23 cellular contexts compared by ENCODE assay signal in genomic region chr2:34734042-34734441, GRCh38.
DNase-seq lines count a peak whose midpoint lies in the region; ATAC-seq lines count a peak whose summit lies in the region.
"Had no signal": no experiment of that assay in that cellular context is flagged by ENCODE, and none has a peak within 500 bp of the region (broad histone marks: within the 10 kb centered on the region; RNA-seq: fewer than 3 reads in every experiment).

No MANE protein-coding gene starts in this region.

- H3K36me3 ChIP-seq in HUES6 (ENCODE audit: control insufficient read depth, insufficient read depth, low read length) (no peaks in the 10 kb centered on the region), iPS-20b (ENCODE audit: insufficient read depth, low read depth, low read length) (no peaks in the 10 kb centered on the region)
- H3K36me3 ChIP-seq: BE2C had no signal

- H3K4me3 ChIP-seq in HUES6 (ENCODE audit: low read depth, low read length) (no peak overlapping the region; the same call in 1 of the 2 replicates), iPS-20b (ENCODE audit: low read length) (no peak overlapping the region)

- peak overlapping the region; percentile 91 for H3K27ac ChIP-seq in HUES6 (ENCODE audit: low read depth, low read length)
- H3K27ac ChIP-seq in iPS-20b (ENCODE audit: low read length), result peak overlapping the region; percentile 72
- H3K27ac ChIP-seq: 22Rv1 had no signal

- peak overlapping the region; percentile 50 for H3K9ac ChIP-seq in HUES6 (ENCODE audit: low read length)
- no peak overlapping the region for H3K9ac ChIP-seq in iPS-20b (ENCODE audit: low read depth, low read length)
- H3K9ac ChIP-seq: SK-N-SH had no signal

- peak; percentile 54 for ATAC-seq in GM18511 (IDR thresholded peaks at IDR 0.05; ENCODE audit: unreplicated experiment)
- peak; percentile 43 for ATAC-seq in GM21786 (IDR thresholded peaks at IDR 0.05; ENCODE audit: unreplicated experiment)
- ATAC-seq: HepG2 had no signal

- H3K27me3 ChIP-seq in HUES6 (ENCODE audit: control insufficient read depth, insufficient read depth, low read length) (no peaks in the 10 kb centered on the region), iPS-20b (ENCODE audit: insufficient read depth, low read length) (no peaks in the 10 kb centered on the region)
- H3K27me3 ChIP-seq: BE2C had no signal

- no peaks in the 10 kb centered on the region; the same call in 1 of the 2 replicates for H3K9me3 ChIP-seq in HUES6 (ENCODE audit: control insufficient read depth, insufficient read depth, low read depth, low read length)
- H3K9me3 ChIP-seq in iPS-20b (ENCODE audit: insufficient read depth, low read depth, low read length), result no peaks in the 10 kb centered on the region
- H3K9me3 ChIP-seq: BE2C, SK-N-SH had no signal

- DNase-seq in hypothalamus (lab: John Stamatoyannopoulos, UW) (no peak), MV-4-11 (lab: John Stamatoyannopoulos, UW) (no peak), cerebellar cortex (ENCODE audit: low spot score) (no peak)
- DNase-seq: BE2C; CD8-positive, alpha-beta memory T cell; DMS 273 treated with DMSO at 0.1 percent for 48 hours; DMS79 treated with DMSO at 0.1 percent for 48 hours; GF-D8; H7; Karpas-422; NCI-H1105; NCI-H146; NCI-H1930; NCI-H446; NCI-H524 treated with DMSO at 0.1 percent for 48 hours; NCI-H774; SK-N-SH had no signal

- H3K4me1 ChIP-seq in HUES6 (ENCODE audit: control insufficient read depth, insufficient read depth, low read length) (peaks cover 36% of the 10 kb centered on the region), iPS-20b (ENCODE audit: insufficient read depth, low read length) (peaks cover 21% of the 10 kb centered on the region; the same call in 1 of the 2 replicates)
